In genomic region chr12:14076538-14076937, GRCh38 we compare ENCODE assay signal across 26 cellular contexts.
"Had no signal": no experiment of that assay in that cellular context is flagged by ENCODE, and none has a peak within 500 bp of the region (broad histone marks: within the 10 kb centered on the region; RNA-seq: fewer than 3 reads in every experiment).

No MANE protein-coding gene starts in this region.

- H3K27ac ChIP-seq: neural progenitor cell, neutrophil, pancreas, psoas muscle, right lobe of liver, sigmoid colon, stomach, thoracic aorta, thyroid gland, tibial nerve, upper lobe of left lung, vagina had no signal

- H3K9ac ChIP-seq: neural progenitor cell had no signal

- H2AFZ ChIP-seq: neural progenitor cell had no signal

- ATAC-seq: natural killer cell; pancreas; psoas muscle; right cardiac atrium; right lobe of liver; stimulated activated effector memory CD8-positive, alpha-beta T cell treated with anti-CD3 and anti-CD28 coated beads, Interleukin-12 subunit alpha, Interleukin-12 subunit beta, amount 100 ng/mL, for 72 hours; stimulated activated naive B cell treated with anti-CD40 and anti-IgM and Interleukin-4, amounts not matched to agents 10 μg/mL and 1 μg/mL and 100 μg/mL, for 72 hours had no signal

- H3K9me3 ChIP-seq: neutrophil, pancreas, right lobe of liver, thoracic aorta, thyroid gland, vagina had no signal

- H3K4me3 ChIP-seq: neural progenitor cell, pancreas, psoas muscle, right lobe of liver, sigmoid colon, stomach, thoracic aorta, thyroid gland, tibial nerve, upper lobe of left lung, vagina had no signal

- H3K4me1 ChIP-seq: neural progenitor cell, pancreas, psoas muscle, right lobe of liver, sigmoid colon, stomach, thyroid gland, tibial nerve, upper lobe of left lung, vagina had no signal

- H3K4me1 Mint-ChIP-seq: natural killer cell; stimulated activated effector memory CD8-positive, alpha-beta T cell treated with anti-CD3 and anti-CD28 coated beads, Interleukin-12 subunit alpha, Interleukin-12 subunit beta, amount 100 ng/mL, for 72 hours; stimulated activated naive B cell treated with anti-CD40 and anti-IgM and Interleukin-4, amounts not matched to agents 10 μg/mL and 1 μg/mL and 100 μg/mL, for 72 hours had no signal

- H3K36me3 ChIP-seq: neural progenitor cell, neutrophil, pancreas, right lobe of liver, sigmoid colon, stomach, thoracic aorta, thyroid gland, tibial nerve, upper lobe of left lung, vagina had no signal

- H3K36me3 Mint-ChIP-seq: natural killer cell; neural progenitor cell; stimulated activated effector memory CD8-positive, alpha-beta T cell treated with anti-CD3 and anti-CD28 coated beads, Interleukin-12 subunit alpha, Interleukin-12 subunit beta, amount 100 ng/mL, for 72 hours had no signal

- DNase-seq: natural killer cell; nucleus accumbens; pancreas; psoas muscle; right cardiac atrium; right lobe of liver; sigmoid colon; small intestine; stimulated activated CD4-positive, alpha-beta T cell treated with anti-CD3 and anti-CD28 coated beads, Interleukin-15, amount 100 ng/mL, for 24 hours; stimulated activated CD4-positive, alpha-beta T cell treated with anti-CD3 and anti-CD28 coated beads, Interleukin-2, amount 100 ng/mL, for 24 hours; stimulated activated CD4-positive, alpha-beta T cell treated with anti-CD3 and anti-CD28 coated beads, Interleukin-2, amount 100 ng/mL, for 48 hours; stimulated activated CD4-positive, alpha-beta T cell treated with anti-CD3 and anti-CD28 coated beads, Interleukin-4, amount 100 ng/mL, for 24 hours; stimulated activated naive B cell treated with anti-CD40 and anti-IgM and Interleukin-4, amounts not matched to agents 10 μg/mL and 1 μg/mL and 100 μg/mL, for 72 hours; stimulated activated naive CD4-positive, alpha-beta T cell treated with Interleukin-2 at 50 U/mL for 16 hours; stomach; thyroid gland; upper lobe of left lung had no signal

- H3K4me2 ChIP-seq: neural progenitor cell had no signal

- H3K27me3 ChIP-seq: neural progenitor cell, neutrophil, pancreas, right lobe of liver, sigmoid colon, stomach, thyroid gland, tibial nerve, upper lobe of left lung, vagina had no signal

- H3K4me3 Mint-ChIP-seq: natural killer cell; nephron; neural progenitor cell; stimulated activated effector memory CD8-positive, alpha-beta T cell treated with anti-CD3 and anti-CD28 coated beads, Interleukin-12 subunit alpha, Interleukin-12 subunit beta, amount 100 ng/mL, for 72 hours; stimulated activated naive B cell treated with anti-CD40 and anti-IgM and Interleukin-4, amounts not matched to agents 10 μg/mL and 1 μg/mL and 100 μg/mL, for 72 hours; stimulated activated naive CD8-positive, alpha-beta T cell treated with anti-CD3 and anti-CD28 coated beads, Interleukin-15, Interleukin-2, amounts not matched to agents 100 ng/mL and 50 ng/mL, for 24 hours had no signal

- H3K27ac Mint-ChIP-seq: natural killer cell; nephron; neural progenitor cell; progenitor cell of endocrine pancreas; stimulated activated effector memory CD8-positive, alpha-beta T cell treated with anti-CD3 and anti-CD28 coated beads, Interleukin-12 subunit alpha, Interleukin-12 subunit beta, amount 100 ng/mL, for 72 hours; stimulated activated naive B cell treated with anti-CD40 and anti-IgM and Interleukin-4, amounts not matched to agents 10 μg/mL and 1 μg/mL and 100 μg/mL, for 72 hours; stimulated activated naive CD8-positive, alpha-beta T cell treated with anti-CD3 and anti-CD28 coated beads, Interleukin-15, Interleukin-2, amounts not matched to agents 100 ng/mL and 50 ng/mL, for 24 hours had no signal

- H3K27me3 Mint-ChIP-seq: progenitor cell of endocrine pancreas had no signal
